In the genomic region with DNA sequence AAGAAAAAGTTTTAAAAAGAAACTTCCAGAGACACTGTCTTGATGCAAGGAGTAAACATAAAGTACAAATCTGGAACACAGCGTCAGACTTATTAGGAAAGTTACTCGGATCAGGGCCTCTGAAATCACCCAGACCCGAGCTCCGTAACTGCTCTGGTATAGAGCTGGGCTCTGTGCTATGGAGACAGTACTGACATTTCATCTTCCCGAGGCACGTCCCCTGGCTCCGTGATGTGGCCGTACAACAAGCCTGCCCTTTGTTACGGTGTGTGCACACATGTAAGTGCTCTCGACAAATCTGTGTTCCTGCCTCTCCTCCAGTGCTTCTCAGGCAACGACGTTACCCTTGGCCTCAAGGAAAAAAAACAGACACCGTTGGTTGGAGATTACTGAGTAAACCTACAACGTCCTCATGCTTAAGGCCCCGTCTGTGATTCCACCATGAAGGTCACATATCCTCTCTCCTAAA, we compare ENCODE assay signal across 1 cellular context.
TF ChIP-seq lines count a peak whose summit lies in the region.

No MANE protein-coding gene starts in this region.

TF ChIP-seq in H1, 55 proteins besides CTCF, POLR2A, EP300 and RAD21 (continued from another document):
- TF ChIP-seq, protein P1, sequence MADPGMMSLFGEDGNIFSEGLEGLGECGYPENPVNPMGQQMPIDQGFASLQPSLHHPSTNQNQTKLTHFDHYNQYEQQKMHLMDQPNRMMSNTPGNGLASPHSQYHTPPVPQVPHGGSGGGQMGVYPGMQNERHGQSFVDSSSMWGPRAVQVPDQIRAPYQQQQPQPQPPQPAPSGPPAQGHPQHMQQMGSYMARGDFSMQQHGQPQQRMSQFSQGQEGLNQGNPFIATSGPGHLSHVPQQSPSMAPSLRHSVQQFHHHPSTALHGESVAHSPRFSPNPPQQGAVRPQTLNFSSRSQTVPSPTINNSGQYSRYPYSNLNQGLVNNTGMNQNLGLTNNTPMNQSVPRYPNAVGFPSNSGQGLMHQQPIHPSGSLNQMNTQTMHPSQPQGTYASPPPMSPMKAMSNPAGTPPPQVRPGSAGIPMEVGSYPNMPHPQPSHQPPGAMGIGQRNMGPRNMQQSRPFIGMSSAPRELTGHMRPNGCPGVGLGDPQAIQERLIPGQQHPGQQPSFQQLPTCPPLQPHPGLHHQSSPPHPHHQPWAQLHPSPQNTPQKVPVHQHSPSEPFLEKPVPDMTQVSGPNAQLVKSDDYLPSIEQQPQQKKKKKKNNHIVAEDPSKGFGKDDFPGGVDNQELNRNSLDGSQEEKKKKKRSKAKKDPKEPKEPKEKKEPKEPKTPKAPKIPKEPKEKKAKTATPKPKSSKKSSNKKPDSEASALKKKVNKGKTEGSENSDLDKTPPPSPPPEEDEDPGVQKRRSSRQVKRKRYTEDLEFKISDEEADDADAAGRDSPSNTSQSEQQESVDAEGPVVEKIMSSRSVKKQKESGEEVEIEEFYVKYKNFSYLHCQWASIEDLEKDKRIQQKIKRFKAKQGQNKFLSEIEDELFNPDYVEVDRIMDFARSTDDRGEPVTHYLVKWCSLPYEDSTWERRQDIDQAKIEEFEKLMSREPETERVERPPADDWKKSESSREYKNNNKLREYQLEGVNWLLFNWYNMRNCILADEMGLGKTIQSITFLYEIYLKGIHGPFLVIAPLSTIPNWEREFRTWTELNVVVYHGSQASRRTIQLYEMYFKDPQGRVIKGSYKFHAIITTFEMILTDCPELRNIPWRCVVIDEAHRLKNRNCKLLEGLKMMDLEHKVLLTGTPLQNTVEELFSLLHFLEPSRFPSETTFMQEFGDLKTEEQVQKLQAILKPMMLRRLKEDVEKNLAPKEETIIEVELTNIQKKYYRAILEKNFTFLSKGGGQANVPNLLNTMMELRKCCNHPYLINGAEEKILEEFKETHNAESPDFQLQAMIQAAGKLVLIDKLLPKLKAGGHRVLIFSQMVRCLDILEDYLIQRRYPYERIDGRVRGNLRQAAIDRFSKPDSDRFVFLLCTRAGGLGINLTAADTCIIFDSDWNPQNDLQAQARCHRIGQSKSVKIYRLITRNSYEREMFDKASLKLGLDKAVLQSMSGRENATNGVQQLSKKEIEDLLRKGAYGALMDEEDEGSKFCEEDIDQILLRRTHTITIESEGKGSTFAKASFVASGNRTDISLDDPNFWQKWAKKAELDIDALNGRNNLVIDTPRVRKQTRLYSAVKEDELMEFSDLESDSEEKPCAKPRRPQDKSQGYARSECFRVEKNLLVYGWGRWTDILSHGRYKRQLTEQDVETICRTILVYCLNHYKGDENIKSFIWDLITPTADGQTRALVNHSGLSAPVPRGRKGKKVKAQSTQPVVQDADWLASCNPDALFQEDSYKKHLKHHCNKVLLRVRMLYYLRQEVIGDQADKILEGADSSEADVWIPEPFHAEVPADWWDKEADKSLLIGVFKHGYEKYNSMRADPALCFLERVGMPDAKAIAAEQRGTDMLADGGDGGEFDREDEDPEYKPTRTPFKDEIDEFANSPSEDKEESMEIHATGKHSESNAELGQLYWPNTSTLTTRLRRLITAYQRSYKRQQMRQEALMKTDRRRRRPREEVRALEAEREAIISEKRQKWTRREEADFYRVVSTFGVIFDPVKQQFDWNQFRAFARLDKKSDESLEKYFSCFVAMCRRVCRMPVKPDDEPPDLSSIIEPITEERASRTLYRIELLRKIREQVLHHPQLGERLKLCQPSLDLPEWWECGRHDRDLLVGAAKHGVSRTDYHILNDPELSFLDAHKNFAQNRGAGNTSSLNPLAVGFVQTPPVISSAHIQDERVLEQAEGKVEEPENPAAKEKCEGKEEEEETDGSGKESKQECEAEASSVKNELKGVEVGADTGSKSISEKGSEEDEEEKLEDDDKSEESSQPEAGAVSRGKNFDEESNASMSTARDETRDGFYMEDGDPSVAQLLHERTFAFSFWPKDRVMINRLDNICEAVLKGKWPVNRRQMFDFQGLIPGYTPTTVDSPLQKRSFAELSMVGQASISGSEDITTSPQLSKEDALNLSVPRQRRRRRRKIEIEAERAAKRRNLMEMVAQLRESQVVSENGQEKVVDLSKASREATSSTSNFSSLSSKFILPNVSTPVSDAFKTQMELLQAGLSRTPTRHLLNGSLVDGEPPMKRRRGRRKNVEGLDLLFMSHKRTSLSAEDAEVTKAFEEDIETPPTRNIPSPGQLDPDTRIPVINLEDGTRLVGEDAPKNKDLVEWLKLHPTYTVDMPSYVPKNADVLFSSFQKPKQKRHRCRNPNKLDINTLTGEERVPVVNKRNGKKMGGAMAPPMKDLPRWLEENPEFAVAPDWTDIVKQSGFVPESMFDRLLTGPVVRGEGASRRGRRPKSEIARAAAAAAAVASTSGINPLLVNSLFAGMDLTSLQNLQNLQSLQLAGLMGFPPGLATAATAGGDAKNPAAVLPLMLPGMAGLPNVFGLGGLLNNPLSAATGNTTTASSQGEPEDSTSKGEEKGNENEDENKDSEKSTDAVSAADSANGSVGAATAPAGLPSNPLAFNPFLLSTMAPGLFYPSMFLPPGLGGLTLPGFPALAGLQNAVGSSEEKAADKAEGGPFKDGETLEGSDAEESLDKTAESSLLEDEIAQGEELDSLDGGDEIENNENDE (IDR thresholded peaks at IDR 0.05; ENCODE audit: insufficient replicate concordance, low read length) = no peak
- no peak for TF ChIP-seq KDM4A (IDR thresholded peaks at IDR 0.05; ENCODE audit: low read depth, low read length, severe bottlenecking)
